ENCODE assay signal across 1 cellular context in genomic region chr18:56001576-56001975, GRCh38.
TF ChIP-seq lines count a peak whose summit lies in the region.

No MANE protein-coding gene starts in this region.

TF ChIP-seq in K562, 482 proteins besides CTCF, POLR2A, EP300 and RAD21 (continued from another document):
- no peak for TF ChIP-seq ZNF280B (CRISPR knock-in tag; IDR thresholded peaks at IDR 0.05)
- no peak for TF ChIP-seq CTCFL (IDR thresholded peaks at IDR 0.05; ENCODE audit: borderline replicate concordance, insufficient read depth, low read depth, low read length, poor library complexity, severe bottlenecking)
- no peak for TF ChIP-seq CBFA2T3 (IDR thresholded peaks at IDR 0.05)
- no peak for TF ChIP-seq GTF2F1 (IDR thresholded peaks at IDR 0.05; ENCODE audit: low read depth, low read length)
- TF ChIP-seq, protein P1, sequence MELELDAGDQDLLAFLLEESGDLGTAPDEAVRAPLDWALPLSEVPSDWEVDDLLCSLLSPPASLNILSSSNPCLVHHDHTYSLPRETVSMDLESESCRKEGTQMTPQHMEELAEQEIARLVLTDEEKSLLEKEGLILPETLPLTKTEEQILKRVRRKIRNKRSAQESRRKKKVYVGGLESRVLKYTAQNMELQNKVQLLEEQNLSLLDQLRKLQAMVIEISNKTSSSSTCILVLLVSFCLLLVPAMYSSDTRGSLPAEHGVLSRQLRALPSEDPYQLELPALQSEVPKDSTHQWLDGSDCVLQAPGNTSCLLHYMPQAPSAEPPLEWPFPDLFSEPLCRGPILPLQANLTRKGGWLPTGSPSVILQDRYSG (tag; conservative IDR thresholded peaks at IDR 0.05; ENCODE audit: low read depth) = no peak
- TF ChIP-seq, protein P2, sequence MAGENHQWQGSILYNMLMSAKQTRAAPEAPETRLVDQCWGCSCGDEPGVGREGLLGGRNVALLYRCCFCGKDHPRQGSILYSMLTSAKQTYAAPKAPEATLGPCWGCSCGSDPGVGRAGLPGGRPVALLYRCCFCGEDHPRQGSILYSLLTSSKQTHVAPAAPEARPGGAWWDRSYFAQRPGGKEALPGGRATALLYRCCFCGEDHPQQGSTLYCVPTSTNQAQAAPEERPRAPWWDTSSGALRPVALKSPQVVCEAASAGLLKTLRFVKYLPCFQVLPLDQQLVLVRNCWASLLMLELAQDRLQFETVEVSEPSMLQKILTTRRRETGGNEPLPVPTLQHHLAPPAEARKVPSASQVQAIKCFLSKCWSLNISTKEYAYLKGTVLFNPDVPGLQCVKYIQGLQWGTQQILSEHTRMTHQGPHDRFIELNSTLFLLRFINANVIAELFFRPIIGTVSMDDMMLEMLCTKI (IDR thresholded peaks at IDR 0.05; ENCODE audit: partially characterized antibody) = no peak
- no peak for TF ChIP-seq BCL6 (CRISPR knock-in tag; IDR thresholded peaks at IDR 0.05)
- TF ChIP-seq LEF1 (IDR thresholded peaks at IDR 0.05) = no peak
- TF ChIP-seq SMAD2 (IDR thresholded peaks at IDR 0.05; ENCODE audit: low read depth, low read length) = no peak
- TF ChIP-seq HIVEP1 (CRISPR knock-in tag; IDR thresholded peaks at IDR 0.05) = no peak
- no peak for TF ChIP-seq ZNF408 (CRISPR knock-in tag; IDR thresholded peaks at IDR 0.05; ENCODE audit: low read depth)
- TF ChIP-seq, protein P3, sequence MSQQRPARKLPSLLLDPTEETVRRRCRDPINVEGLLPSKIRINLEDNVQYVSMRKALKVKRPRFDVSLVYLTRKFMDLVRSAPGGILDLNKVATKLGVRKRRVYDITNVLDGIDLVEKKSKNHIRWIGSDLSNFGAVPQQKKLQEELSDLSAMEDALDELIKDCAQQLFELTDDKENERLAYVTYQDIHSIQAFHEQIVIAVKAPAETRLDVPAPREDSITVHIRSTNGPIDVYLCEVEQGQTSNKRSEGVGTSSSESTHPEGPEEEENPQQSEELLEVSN (IDR thresholded peaks at IDR 0.05; ENCODE audit: borderline replicate concordance in 1 of 2, extremely low read depth in 1 of 2, insufficient read depth in 1 of 2, insufficient read length in 1 of 2, low read depth in 1 of 2, low read length in 1 of 2, poor library complexity in 1 of 2, severe bottlenecking in 1 of 2) = no peak
- no peak for TF ChIP-seq PTRF (tag; IDR thresholded peaks at IDR 0.05)
- TF ChIP-seq, protein P4, sequence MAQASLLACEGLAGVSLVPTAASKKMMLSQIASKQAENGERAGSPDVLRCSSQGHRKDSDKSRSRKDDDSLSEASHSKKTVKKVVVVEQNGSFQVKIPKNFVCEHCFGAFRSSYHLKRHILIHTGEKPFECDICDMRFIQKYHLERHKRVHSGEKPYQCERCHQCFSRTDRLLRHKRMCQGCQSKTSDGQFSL (CRISPR knock-in tag; IDR thresholded peaks at IDR 0.05) = no peak
- TF ChIP-seq, protein P4 (tag; IDR thresholded peaks at IDR 0.05) = no peak
- no peak for TF ChIP-seq MIER1 (IDR thresholded peaks at IDR 0.05; ENCODE audit: low read depth)
- TF ChIP-seq, protein P5, sequence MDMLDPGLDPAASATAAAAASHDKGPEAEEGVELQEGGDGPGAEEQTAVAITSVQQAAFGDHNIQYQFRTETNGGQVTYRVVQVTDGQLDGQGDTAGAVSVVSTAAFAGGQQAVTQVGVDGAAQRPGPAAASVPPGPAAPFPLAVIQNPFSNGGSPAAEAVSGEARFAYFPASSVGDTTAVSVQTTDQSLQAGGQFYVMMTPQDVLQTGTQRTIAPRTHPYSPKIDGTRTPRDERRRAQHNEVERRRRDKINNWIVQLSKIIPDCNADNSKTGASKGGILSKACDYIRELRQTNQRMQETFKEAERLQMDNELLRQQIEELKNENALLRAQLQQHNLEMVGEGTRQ (CRISPR knock-in tag; IDR thresholded peaks at IDR 0.05) = no peak
